In genomic region chr14:69658664-69659261, GRCh38 we compare ENCODE assay signal across 1 cellular context.
TF ChIP-seq lines count a peak whose summit lies in the region.

No MANE protein-coding gene starts in this region.

TF ChIP-seq in HepG2, 621 proteins besides CTCF, POLR2A, EP300 and RAD21 (continued from another document):
- TF ChIP-seq DZIP1 (CRISPR knock-in tag; IDR thresholded peaks at IDR 0.05) (no peak), ZNF292 (CRISPR knock-in tag; IDR thresholded peaks at IDR 0.05; ENCODE audit: borderline replicate concordance, low read depth) (peak; percentile 64; the same call in 1 of the 2 replicates), MIXL1 (CRISPR knock-in tag; IDR thresholded peaks at IDR 0.05) (0 out of 2 replicates have a peak, but pooled peaks have one; percentile 43), ZNF512 (CRISPR knock-in tag; IDR thresholded peaks at IDR 0.05) (no peak), TFAP4 (IDR thresholded peaks at IDR 0.05; ENCODE audit: borderline replicate concordance, low read depth) (peak; percentile 24; the same call in 1 of the 2 replicates), ARID3A (IDR thresholded peaks at IDR 0.05; ENCODE audit: low read depth, low read length) (peak; percentile 44; the same call in 1 of the 2 replicates), CAMTA2 (CRISPR knock-in tag; IDR thresholded peaks at IDR 0.05; ENCODE audit: borderline replicate concordance) (no peak)
TF ChIP-seq in HepG2: peak in this region for 61.
